17 cellular contexts compared by ENCODE assay signal in genomic region chrX:153911798-153912197, GRCh38.
DNase-seq lines count a peak whose midpoint lies in the region; ATAC-seq lines count a peak whose summit lies in the region.
"Had no signal": no experiment of that assay in that cellular context is flagged by ENCODE, and none has a peak within 500 bp of the region (broad histone marks: within the 10 kb centered on the region; RNA-seq: fewer than 3 reads in every experiment).

No MANE protein-coding gene starts in this region.

- ATAC-seq in stimulated activated naive CD8-positive, alpha-beta T cell treated with anti-CD3 and anti-CD28 coated beads, Interleukin-15, Interleukin-2, amounts not matched to agents 100 U/mL and 50 U/mL, for 24 hours = no peak
- no peak for ATAC-seq in central memory CD8-positive, alpha-beta T cell (replicated peaks; ENCODE audit: extremely low read depth, poor library complexity, severe bottlenecking)
- ATAC-seq in GM19455 (IDR thresholded peaks at IDR 0.05; ENCODE audit: unreplicated experiment) = no peak

- H3K27me3 Mint-ChIP-seq in T-helper 2 cell treated with Interferon-gamma antibody and Interleukin-4, amounts not matched to agents 5 μg/mL and 100 μg/mL, for 36 hours (ENCODE audit: low read depth) = no peaks in the 10 kb centered on the region
- H3K27me3 Mint-ChIP-seq in stimulated activated naive CD8-positive, alpha-beta T cell treated with anti-CD3 and anti-CD28 coated beads, Interleukin-15, Interleukin-2, amounts not matched to agents 100 ng/mL and 50 ng/mL, for 24 hours = no peaks in the 10 kb centered on the region
- H3K27me3 Mint-ChIP-seq in central memory CD8-positive, alpha-beta T cell = no peaks in the 10 kb centered on the region

- no peaks in the 10 kb centered on the region for H3K9me3 Mint-ChIP-seq in T-helper 2 cell treated with Interferon-gamma antibody and Interleukin-4, amounts not matched to agents 5 μg/mL and 100 μg/mL, for 36 hours
- H3K9me3 Mint-ChIP-seq in stimulated activated naive CD8-positive, alpha-beta T cell treated with anti-CD3 and anti-CD28 coated beads, Interleukin-15, Interleukin-2, amounts not matched to agents 100 ng/mL and 50 ng/mL, for 24 hours = no peaks in the 10 kb centered on the region
- H3K9me3 Mint-ChIP-seq in central memory CD8-positive, alpha-beta T cell = no peaks in the 10 kb centered on the region

- H3K4me3 Mint-ChIP-seq in T-helper 2 cell treated with Interferon-gamma antibody and Interleukin-4, amounts not matched to agents 5 μg/mL and 100 μg/mL, for 36 hours = no peak overlapping the region
- H3K4me3 Mint-ChIP-seq in stimulated activated naive CD8-positive, alpha-beta T cell treated with anti-CD3 and anti-CD28 coated beads, Interleukin-15, Interleukin-2, amounts not matched to agents 100 ng/mL and 50 ng/mL, for 24 hours = no peak overlapping the region
- H3K4me3 Mint-ChIP-seq in central memory CD8-positive, alpha-beta T cell = no peak overlapping the region

- H3K36me3 Mint-ChIP-seq in T-helper 2 cell treated with Interferon-gamma antibody and Interleukin-4, amounts not matched to agents 5 μg/mL and 100 μg/mL, for 36 hours (ENCODE audit: low read depth) = peaks cover 24% of the 10 kb centered on the region
- peaks cover 20% of the 10 kb centered on the region for H3K36me3 Mint-ChIP-seq in stimulated activated naive CD8-positive, alpha-beta T cell treated with anti-CD3 and anti-CD28 coated beads, Interleukin-15, Interleukin-2, amounts not matched to agents 100 ng/mL and 50 ng/mL, for 24 hours (ENCODE audit: low read depth)
- peaks cover 43% of the 10 kb centered on the region for H3K36me3 Mint-ChIP-seq in central memory CD8-positive, alpha-beta T cell (ENCODE audit: insufficient read depth)

- H3K27ac Mint-ChIP-seq in T-helper 2 cell treated with Interferon-gamma antibody and Interleukin-4, amounts not matched to agents 5 μg/mL and 100 μg/mL, for 36 hours = peak overlapping the region; percentile 63
- H3K27ac Mint-ChIP-seq in stimulated activated naive CD8-positive, alpha-beta T cell treated with anti-CD3 and anti-CD28 coated beads, Interleukin-15, Interleukin-2, amounts not matched to agents 100 ng/mL and 50 ng/mL, for 24 hours = peak overlapping the region; percentile 61
- peak overlapping the region; percentile 80 for H3K27ac Mint-ChIP-seq in central memory CD8-positive, alpha-beta T cell (ENCODE audit: low read depth)

- peaks cover 4% of the 10 kb centered on the region for H3K4me1 Mint-ChIP-seq in T-helper 2 cell treated with Interferon-gamma antibody and Interleukin-4, amounts not matched to agents 5 μg/mL and 100 μg/mL, for 36 hours (ENCODE audit: low read depth)
- H3K4me1 Mint-ChIP-seq in stimulated activated naive CD8-positive, alpha-beta T cell treated with anti-CD3 and anti-CD28 coated beads, Interleukin-15, Interleukin-2, amounts not matched to agents 100 ng/mL and 50 ng/mL, for 24 hours (ENCODE audit: low read depth) = peaks cover 5% of the 10 kb centered on the region
- no peaks in the 10 kb centered on the region for H3K4me1 Mint-ChIP-seq in central memory CD8-positive, alpha-beta T cell

- no peak for DNase-seq in T-helper 2 cell treated with Interferon-gamma antibody and Interleukin-4, amounts not matched to agents 5 μg/mL and 100 μg/mL, for 36 hours (ENCODE audit: low spot score)
- DNase-seq in T-helper 2 cell (no peak), middle frontal gyrus (ENCODE audit: extremely low spot score, low spot score) (no peak)
- DNase-seq in stimulated activated naive CD8-positive, alpha-beta T cell treated with anti-CD3 and anti-CD28 coated beads, Interleukin-15, Interleukin-2, amounts not matched to agents 100 U/mL and 50 U/mL, for 24 hours = no peak
- DNase-seq in central memory CD8-positive, alpha-beta T cell (ENCODE audit: low spot score in 2 of 2) = no peak
- DNase-seq in activated effector memory CD4-positive, alpha-beta T cell treated with Interleukin-2 at 50 U/mL for 16 hours = no peak
- DNase-seq: 8988T, COR-L47, Karpas-422, MM.1S, NCI-H1105 treated with DMSO at 0.1 percent for 48 hours, NCI-H187 treated with DMSO at 0.1 percent for 48 hours, NCI-H2171, NCI-H446 treated with DMSO at 0.1 percent for 48 hours, NCI-H748 treated with DMSO at 0.1 percent for 48 hours had no signal
